Comparison of ENCODE assay signal across 20 cellular contexts in the genomic region with DNA sequence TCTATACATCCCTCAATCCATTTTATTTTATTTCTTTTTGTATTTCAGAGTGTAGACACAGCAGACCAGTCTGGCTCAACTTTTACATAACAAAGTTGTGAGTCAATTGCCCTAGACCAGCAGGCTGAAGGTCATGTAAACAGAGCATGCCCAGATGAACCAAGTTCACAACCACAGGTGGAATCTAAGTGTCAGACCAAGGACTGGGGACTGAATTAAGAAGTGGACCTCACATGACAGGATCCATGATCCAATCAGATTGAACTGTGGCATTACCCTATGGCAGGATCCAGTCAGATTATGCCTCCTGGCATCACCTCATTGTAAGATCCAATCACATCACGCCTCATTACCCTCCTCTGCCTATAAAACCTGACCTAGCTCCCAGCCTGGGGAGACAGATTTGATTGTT.
DNase-seq lines count a peak whose midpoint lies in the region; ATAC-seq and TF ChIP-seq lines count a peak whose summit lies in the region.
"Had no signal": no experiment of that assay in that cellular context is flagged by ENCODE, and none has a peak within 500 bp of the region (broad histone marks: within the 10 kb centered on the region; RNA-seq: fewer than 3 reads in every experiment).

No MANE protein-coding gene starts in this region.

- no peak overlapping the region for H3K27ac ChIP-seq in osteoblast (ENCODE audit: low read depth, low read length)
- H3K27ac ChIP-seq: BLaER1, PC-9 had no signal

- H3K36me3 Mint-ChIP-seq in Calu3 (ENCODE audit: insufficient read depth, unreplicated experiment) = no peaks in the 10 kb centered on the region

- no peak overlapping the region for H3K4me2 ChIP-seq in osteoblast (ENCODE audit: insufficient read depth, low read length)
- H3K4me2 ChIP-seq: BLaER1, PC-9 had no signal

- H3K36me3 ChIP-seq in osteoblast (ENCODE audit: insufficient read depth, low read length) = no peaks in the 10 kb centered on the region
- H3K36me3 ChIP-seq: BLaER1 had no signal

- BruUV-seq in Calu3 (replicated peaks; lab: Mats Ljungman, UMichigan) = no TSS peak

- H3K27ac Mint-ChIP-seq in Calu3 (ENCODE audit: unreplicated experiment) = no peak overlapping the region
- no peak overlapping the region for H3K27ac Mint-ChIP-seq in stimulated activated naive CD8-positive, alpha-beta T cell treated with anti-CD3 and anti-CD28 coated beads, Interleukin-15, amount 100 ng/mL, for 72 hours
- H3K27ac Mint-ChIP-seq: CD4-positive, alpha-beta T cell had no signal

- no peaks in the 10 kb centered on the region for H3K9me3 Mint-ChIP-seq in Calu3 (ENCODE audit: low read depth, unreplicated experiment)
- peaks cover 4 to 6% of the 10 kb centered on the region in 2 donors for H3K9me3 Mint-ChIP-seq in stimulated activated naive CD8-positive, alpha-beta T cell treated with anti-CD3 and anti-CD28 coated beads, Interleukin-15, amount 100 ng/mL, for 72 hours

- peak; percentile 98 for ATAC-seq in left lobe of liver
- no peak for ATAC-seq in HG02642 (IDR thresholded peaks at IDR 0.05; ENCODE audit: poor library complexity, unreplicated experiment)
- no peak for ATAC-seq in stimulated activated naive CD8-positive, alpha-beta T cell treated with anti-CD3 and anti-CD28 coated beads, Interleukin-15, amount 100 ng/mL, for 72 hours
- ATAC-seq: SK-N-SH treated with all-trans-retinoic acid at 6 μM for 48 hours had no signal

- H4K20me1 ChIP-seq in osteoblast (ENCODE audit: insufficient read depth, low read length) = no peaks in the 10 kb centered on the region
- H4K20me1 ChIP-seq: BLaER1 had no signal

- H3K79me2 ChIP-seq in osteoblast (ENCODE audit: insufficient read depth, low read length) = no peaks in the 10 kb centered on the region

- H3K4me1 Mint-ChIP-seq in Calu3 (ENCODE audit: low read depth, unreplicated experiment) = no peaks in the 10 kb centered on the region
- H3K4me1 Mint-ChIP-seq in stimulated activated naive CD8-positive, alpha-beta T cell treated with anti-CD3 and anti-CD28 coated beads, Interleukin-15, amount 100 ng/mL, for 72 hours = no peaks in the 10 kb centered on the region

- H3K27me3 ChIP-seq in osteoblast (ENCODE audit: insufficient read depth, low read length) = no peaks in the 10 kb centered on the region
- H3K27me3 ChIP-seq: BLaER1 had no signal

- intact Hi-C loops in Calu3 (cut with micrococcal nuclease; ENCODE audit: unreplicated experiment) = no loop called here

- H3K4me3 ChIP-seq in osteoblast (ENCODE audit: insufficient read depth, low read length) = no peak overlapping the region
- H3K4me3 ChIP-seq: BLaER1, PC-9 had no signal

- CTCF ChIA-PET in Calu3 (lab: Charles Lee) = no interaction called here

- H2AFZ ChIP-seq in osteoblast (ENCODE audit: low read length) = no peak overlapping the region
- H2AFZ ChIP-seq: PC-9 had no signal

- peak; percentile 2 for DNase-seq in HT1080 (ENCODE audit: low read depth)
- peak; percentile 62 for DNase-seq in M059J (ENCODE audit: low read depth)
- no peak for DNase-seq in left lobe of liver (ENCODE audit: low spot score)
- peak; percentile 15 for DNase-seq in osteoblast (ENCODE audit: insufficient read length, low spot score, missing footprints)
- no peak for DNase-seq in Calu3
- no peak for DNase-seq in stimulated activated naive CD8-positive, alpha-beta T cell treated with anti-CD3 and anti-CD28 coated beads, Interleukin-15, amount 100 ng/mL, for 72 hours
- DNase-seq: ACHN; CD4-positive, alpha-beta T cell; COR-L47; EL; GF-D8; IMR-90; Karpas-422; NCI-H1694; NCI-H748 treated with DMSO at 0.1 percent for 48 hours; PC-9; SIG-M5 had no signal

- TF ChIP-seq CTCF in osteoblast (IDR thresholded peaks at IDR 0.05; ENCODE audit: extremely low read depth, low read depth, low read length) (no peak), Calu3 (IDR thresholded peaks at IDR 0.05; ENCODE audit: unreplicated experiment) (no peak)

- no peaks in the 10 kb centered on the region for H3K4me1 ChIP-seq in osteoblast (ENCODE audit: insufficient read depth, low read length)
- H3K4me1 ChIP-seq: BLaER1 had no signal

- no peak overlapping the region for H3K4me3 Mint-ChIP-seq in Calu3 (ENCODE audit: low read depth, unreplicated experiment)
- no peak overlapping the region for H3K4me3 Mint-ChIP-seq in stimulated activated naive CD8-positive, alpha-beta T cell treated with anti-CD3 and anti-CD28 coated beads, Interleukin-15, amount 100 ng/mL, for 72 hours
- H3K4me3 Mint-ChIP-seq: CD4-positive, alpha-beta T cell had no signal

- H3K9me3 ChIP-seq in osteoblast (ENCODE audit: low read depth, low read length) = no peaks in the 10 kb centered on the region

- no peaks in the 10 kb centered on the region for H3K27me3 Mint-ChIP-seq in Calu3 (ENCODE audit: unreplicated experiment)
- no peaks in the 10 kb centered on the region for H3K27me3 Mint-ChIP-seq in stimulated activated naive CD8-positive, alpha-beta T cell treated with anti-CD3 and anti-CD28 coated beads, Interleukin-15, amount 100 ng/mL, for 72 hours
- H3K27me3 Mint-ChIP-seq: CD4-positive, alpha-beta T cell had no signal

Comparison
In these comparisons a context has a peak if more than half of its experiments do, and no peak if none do; other contexts are left out.
1. DNase-seq: peak in HT1080 (single experiment), M059J (single experiment) and osteoblast (single experiment); none in left lobe of liver (single experiment), Calu3 (single experiment) and stimulated activated naive CD8-positive, alpha-beta T cell treated with anti-CD3 and anti-CD28 coated beads, Interleukin-15, amount 100 ng/mL, for 72 hours (0 of 2).